In the genomic region with DNA sequence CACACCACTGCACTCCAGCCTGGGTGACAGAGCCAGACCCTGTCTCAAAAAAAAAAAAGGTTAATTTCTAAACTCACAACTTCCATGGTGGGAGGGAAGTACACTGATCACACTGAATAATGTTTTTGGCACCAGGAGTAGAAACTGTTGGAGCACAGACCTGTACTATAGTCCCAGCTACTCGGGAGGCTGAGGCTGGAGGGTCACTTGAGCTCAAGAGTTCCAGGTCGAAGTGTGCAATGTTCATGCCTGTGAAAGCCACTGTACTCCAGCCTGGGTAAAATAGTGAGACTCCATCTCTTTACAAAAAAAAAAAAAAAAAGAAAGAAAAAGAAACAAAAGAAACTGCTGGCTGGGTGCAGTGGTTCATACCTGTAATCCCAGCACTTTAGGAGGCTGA, we compare ENCODE assay signal across 6 cellular contexts.
"Had no signal": no experiment of that assay in that cellular context is flagged by ENCODE, and none has a peak within 500 bp of the region (broad histone marks: within the 10 kb centered on the region; RNA-seq: fewer than 3 reads in every experiment).

No MANE protein-coding gene starts in this region.

- H3K4me3 ChIP-seq: body of pancreas, vagina had no signal

- H3K27me3 ChIP-seq: body of pancreas, vagina had no signal

- H3K9me3 ChIP-seq: body of pancreas, vagina had no signal

- H3K9me3 Mint-ChIP-seq: nephron progenitor cell had no signal

- H3K4me1 ChIP-seq: body of pancreas had no signal

- DNase-seq: activated CD4-positive, alpha-beta T cell treated with anti-CD3 and anti-CD28 coated beads, Interleukin-2, amount 50 U/mL, for 1 hour; activated naive CD4-positive, alpha-beta T cell treated with anti-CD3 and anti-CD28 coated beads, Interleukin-2, amount 50 U/mL, for 16 hours; body of pancreas; nephron progenitor cell; stimulated activated CD4-positive, alpha-beta T cell treated with anti-CD3 and anti-CD28 coated beads, Interleukin-15, amount 100 ng/mL, for 24 hours had no signal

- H3K27ac Mint-ChIP-seq: nephron progenitor cell had no signal

- H3K27ac ChIP-seq: body of pancreas, vagina had no signal

- H3K4me3 Mint-ChIP-seq: nephron progenitor cell had no signal

- H3K36me3 ChIP-seq: vagina had no signal
